Comparison of ENCODE assay signal across 1 cellular context in the genomic region with DNA sequence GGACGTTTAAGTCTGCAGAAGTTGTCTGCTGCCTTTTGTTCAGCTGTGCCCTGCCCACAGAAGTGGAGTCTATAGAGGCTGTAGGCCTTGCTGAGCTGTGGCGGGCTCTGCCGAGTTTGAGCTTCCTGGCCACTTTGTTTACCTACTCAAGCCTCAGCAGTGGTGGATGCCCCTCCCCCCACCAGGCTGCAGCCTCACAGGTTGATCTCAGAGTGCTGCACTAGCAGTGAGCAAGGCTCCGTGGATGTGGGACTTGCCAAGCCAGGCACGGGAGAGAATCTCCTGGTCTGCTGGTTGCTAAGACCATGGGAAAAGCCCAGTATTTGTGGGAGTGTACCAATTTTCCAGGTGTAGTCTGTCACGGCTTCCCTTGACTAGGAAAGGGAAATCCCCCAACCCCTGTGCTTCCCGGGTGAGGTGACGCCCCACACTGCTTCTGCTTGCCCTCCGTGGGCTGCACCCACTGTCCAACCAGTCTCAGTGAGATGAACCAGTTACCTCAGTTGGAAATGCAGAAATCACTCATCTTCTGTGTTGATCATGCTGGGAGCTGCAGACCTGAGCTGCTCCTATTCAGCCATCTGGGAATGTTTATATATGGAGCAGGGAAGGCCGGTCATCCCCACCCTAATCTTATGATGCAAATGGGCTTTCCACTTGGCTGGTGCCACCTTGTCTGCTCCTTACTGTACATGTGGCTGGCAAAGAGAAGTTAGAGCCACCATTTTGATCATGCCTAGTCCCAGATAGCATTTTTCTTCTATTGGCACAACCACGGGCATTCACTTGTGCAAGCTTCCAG.
A peak's percentile ranks its signal among the peaks of the same experiment; 100 is the strongest.
TF ChIP-seq lines count a peak whose summit lies in the region.

No MANE protein-coding gene starts in this region.

TF ChIP-seq in HepG2, 621 proteins besides CTCF, POLR2A, EP300 and RAD21 (continued from another document and continues in another):
- TF ChIP-seq, protein P1, sequence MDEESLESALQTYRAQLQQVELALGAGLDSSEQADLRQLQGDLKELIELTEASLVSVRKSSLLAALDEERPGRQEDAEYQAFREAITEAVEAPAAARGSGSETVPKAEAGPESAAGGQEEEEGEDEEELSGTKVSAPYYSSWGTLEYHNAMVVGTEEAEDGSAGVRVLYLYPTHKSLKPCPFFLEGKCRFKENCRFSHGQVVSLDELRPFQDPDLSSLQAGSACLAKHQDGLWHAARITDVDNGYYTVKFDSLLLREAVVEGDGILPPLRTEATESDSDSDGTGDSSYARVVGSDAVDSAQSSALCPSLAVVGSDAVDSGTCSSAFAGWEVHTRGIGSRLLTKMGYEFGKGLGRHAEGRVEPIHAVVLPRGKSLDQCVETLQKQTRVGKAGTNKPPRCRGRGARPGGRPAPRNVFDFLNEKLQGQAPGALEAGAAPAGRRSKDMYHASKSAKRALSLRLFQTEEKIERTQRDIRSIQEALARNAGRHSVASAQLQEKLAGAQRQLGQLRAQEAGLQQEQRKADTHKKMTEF (CRISPR knock-in tag; IDR thresholded peaks at IDR 0.05): peak; percentile 52; the same call in 1 of the 2 replicates
- no peak for TF ChIP-seq SCMH1 (CRISPR knock-in tag; IDR thresholded peaks at IDR 0.05; ENCODE audit: borderline replicate concordance)
- TF ChIP-seq ZFX (CRISPR knock-in tag; IDR thresholded peaks at IDR 0.05; ENCODE audit: low read depth): peak; percentile 68
- TF ChIP-seq IRX3 (CRISPR knock-in tag; IDR thresholded peaks at IDR 0.05; ENCODE audit: borderline replicate concordance, low read depth): no peak
- TF ChIP-seq TBL1XR1 (IDR thresholded peaks at IDR 0.05; ENCODE audit: borderline replicate concordance, low read length, partially characterized antibody): no peak
- peak; percentile 61; the same call in 1 of the 2 replicates for TF ChIP-seq ZNF619 (CRISPR knock-in tag; IDR thresholded peaks at IDR 0.05)
- TF ChIP-seq SOX13 (IDR thresholded peaks at IDR 0.05): no peak
- TF ChIP-seq SOX13 (CRISPR knock-in tag; conservative IDR thresholded peaks at IDR 0.05 in 1 of 2, IDR thresholded peaks at IDR 0.05 in 1 of 2): peak in 1 of 2 experiments; percentile 27; a peak in 1 of 4 replicates
- peak; percentile 48; the same call in 1 of the 2 replicates for TF ChIP-seq ZNF350 (CRISPR knock-in tag; IDR thresholded peaks at IDR 0.05; ENCODE audit: borderline replicate concordance, low read depth)
- TF ChIP-seq ELF1 (CRISPR knock-in tag; IDR thresholded peaks at IDR 0.05): peak; percentile 29; the same call in 1 of the 2 replicates
- TF ChIP-seq IRF2 (CRISPR knock-in tag; IDR thresholded peaks at IDR 0.05): 0 out of 2 replicates have a peak, but pooled peaks have one; percentile 28
- TF ChIP-seq, protein P2, sequence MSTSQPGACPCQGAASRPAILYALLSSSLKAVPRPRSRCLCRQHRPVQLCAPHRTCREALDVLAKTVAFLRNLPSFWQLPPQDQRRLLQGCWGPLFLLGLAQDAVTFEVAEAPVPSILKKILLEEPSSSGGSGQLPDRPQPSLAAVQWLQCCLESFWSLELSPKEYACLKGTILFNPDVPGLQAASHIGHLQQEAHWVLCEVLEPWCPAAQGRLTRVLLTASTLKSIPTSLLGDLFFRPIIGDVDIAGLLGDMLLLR (CRISPR knock-in tag; IDR thresholded peaks at IDR 0.05): no peak
- no peak for TF ChIP-seq MAF1 (CRISPR knock-in tag; IDR thresholded peaks at IDR 0.05; ENCODE audit: borderline replicate concordance)
- TF ChIP-seq, protein P3, sequence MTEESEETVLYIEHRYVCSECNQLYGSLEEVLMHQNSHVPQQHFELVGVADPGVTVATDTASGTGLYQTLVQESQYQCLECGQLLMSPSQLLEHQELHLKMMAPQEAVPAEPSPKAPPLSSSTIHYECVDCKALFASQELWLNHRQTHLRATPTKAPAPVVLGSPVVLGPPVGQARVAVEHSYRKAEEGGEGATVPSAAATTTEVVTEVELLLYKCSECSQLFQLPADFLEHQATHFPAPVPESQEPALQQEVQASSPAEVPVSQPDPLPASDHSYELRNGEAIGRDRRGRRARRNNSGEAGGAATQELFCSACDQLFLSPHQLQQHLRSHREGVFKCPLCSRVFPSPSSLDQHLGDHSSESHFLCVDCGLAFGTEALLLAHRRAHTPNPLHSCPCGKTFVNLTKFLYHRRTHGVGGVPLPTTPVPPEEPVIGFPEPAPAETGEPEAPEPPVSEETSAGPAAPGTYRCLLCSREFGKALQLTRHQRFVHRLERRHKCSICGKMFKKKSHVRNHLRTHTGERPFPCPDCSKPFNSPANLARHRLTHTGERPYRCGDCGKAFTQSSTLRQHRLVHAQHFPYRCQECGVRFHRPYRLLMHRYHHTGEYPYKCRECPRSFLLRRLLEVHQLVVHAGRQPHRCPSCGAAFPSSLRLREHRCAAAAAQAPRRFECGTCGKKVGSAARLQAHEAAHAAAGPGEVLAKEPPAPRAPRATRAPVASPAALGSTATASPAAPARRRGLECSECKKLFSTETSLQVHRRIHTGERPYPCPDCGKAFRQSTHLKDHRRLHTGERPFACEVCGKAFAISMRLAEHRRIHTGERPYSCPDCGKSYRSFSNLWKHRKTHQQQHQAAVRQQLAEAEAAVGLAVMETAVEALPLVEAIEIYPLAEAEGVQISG (CRISPR knock-in tag; IDR thresholded peaks at IDR 0.05): 0 out of 2 replicates have a peak, but pooled peaks have one; percentile 27
- TF ChIP-seq, protein P4, sequence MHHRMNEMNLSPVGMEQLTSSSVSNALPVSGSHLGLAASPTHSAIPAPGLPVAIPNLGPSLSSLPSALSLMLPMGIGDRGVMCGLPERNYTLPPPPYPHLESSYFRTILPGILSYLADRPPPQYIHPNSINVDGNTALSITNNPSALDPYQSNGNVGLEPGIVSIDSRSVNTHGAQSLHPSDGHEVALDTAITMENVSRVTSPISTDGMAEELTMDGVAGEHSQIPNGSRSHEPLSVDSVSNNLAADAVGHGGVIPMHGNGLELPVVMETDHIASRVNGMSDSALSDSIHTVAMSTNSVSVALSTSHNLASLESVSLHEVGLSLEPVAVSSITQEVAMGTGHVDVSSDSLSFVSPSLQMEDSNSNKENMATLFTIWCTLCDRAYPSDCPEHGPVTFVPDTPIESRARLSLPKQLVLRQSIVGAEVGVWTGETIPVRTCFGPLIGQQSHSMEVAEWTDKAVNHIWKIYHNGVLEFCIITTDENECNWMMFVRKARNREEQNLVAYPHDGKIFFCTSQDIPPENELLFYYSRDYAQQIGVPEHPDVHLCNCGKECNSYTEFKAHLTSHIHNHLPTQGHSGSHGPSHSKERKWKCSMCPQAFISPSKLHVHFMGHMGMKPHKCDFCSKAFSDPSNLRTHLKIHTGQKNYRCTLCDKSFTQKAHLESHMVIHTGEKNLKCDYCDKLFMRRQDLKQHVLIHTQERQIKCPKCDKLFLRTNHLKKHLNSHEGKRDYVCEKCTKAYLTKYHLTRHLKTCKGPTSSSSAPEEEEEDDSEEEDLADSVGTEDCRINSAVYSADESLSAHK (CRISPR knock-in tag; IDR thresholded peaks at IDR 0.05; ENCODE audit: borderline replicate concordance): no peak
- TF ChIP-seq, protein P5, sequence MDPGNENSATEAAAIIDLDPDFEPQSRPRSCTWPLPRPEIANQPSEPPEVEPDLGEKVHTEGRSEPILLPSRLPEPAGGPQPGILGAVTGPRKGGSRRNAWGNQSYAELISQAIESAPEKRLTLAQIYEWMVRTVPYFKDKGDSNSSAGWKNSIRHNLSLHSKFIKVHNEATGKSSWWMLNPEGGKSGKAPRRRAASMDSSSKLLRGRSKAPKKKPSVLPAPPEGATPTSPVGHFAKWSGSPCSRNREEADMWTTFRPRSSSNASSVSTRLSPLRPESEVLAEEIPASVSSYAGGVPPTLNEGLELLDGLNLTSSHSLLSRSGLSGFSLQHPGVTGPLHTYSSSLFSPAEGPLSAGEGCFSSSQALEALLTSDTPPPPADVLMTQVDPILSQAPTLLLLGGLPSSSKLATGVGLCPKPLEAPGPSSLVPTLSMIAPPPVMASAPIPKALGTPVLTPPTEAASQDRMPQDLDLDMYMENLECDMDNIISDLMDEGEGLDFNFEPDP (CRISPR knock-in tag; conservative IDR thresholded peaks at IDR 0.05): no peak
- TF ChIP-seq KDM3A (CRISPR knock-in tag; IDR thresholded peaks at IDR 0.05; ENCODE audit: low read depth): peak; percentile 30; the same call in 1 of the 2 replicates
- no peak for TF ChIP-seq ZNF564 (CRISPR knock-in tag; IDR thresholded peaks at IDR 0.05)
- TF ChIP-seq, protein P6, sequence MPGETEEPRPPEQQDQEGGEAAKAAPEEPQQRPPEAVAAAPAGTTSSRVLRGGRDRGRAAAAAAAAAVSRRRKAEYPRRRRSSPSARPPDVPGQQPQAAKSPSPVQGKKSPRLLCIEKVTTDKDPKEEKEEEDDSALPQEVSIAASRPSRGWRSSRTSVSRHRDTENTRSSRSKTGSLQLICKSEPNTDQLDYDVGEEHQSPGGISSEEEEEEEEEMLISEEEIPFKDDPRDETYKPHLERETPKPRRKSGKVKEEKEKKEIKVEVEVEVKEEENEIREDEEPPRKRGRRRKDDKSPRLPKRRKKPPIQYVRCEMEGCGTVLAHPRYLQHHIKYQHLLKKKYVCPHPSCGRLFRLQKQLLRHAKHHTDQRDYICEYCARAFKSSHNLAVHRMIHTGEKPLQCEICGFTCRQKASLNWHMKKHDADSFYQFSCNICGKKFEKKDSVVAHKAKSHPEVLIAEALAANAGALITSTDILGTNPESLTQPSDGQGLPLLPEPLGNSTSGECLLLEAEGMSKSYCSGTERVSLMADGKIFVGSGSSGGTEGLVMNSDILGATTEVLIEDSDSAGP (CRISPR knock-in tag; IDR thresholded peaks at IDR 0.05; ENCODE audit: borderline replicate concordance): peak; percentile 46; the same call in 1 of the 2 replicates
- TF ChIP-seq, protein P7, sequence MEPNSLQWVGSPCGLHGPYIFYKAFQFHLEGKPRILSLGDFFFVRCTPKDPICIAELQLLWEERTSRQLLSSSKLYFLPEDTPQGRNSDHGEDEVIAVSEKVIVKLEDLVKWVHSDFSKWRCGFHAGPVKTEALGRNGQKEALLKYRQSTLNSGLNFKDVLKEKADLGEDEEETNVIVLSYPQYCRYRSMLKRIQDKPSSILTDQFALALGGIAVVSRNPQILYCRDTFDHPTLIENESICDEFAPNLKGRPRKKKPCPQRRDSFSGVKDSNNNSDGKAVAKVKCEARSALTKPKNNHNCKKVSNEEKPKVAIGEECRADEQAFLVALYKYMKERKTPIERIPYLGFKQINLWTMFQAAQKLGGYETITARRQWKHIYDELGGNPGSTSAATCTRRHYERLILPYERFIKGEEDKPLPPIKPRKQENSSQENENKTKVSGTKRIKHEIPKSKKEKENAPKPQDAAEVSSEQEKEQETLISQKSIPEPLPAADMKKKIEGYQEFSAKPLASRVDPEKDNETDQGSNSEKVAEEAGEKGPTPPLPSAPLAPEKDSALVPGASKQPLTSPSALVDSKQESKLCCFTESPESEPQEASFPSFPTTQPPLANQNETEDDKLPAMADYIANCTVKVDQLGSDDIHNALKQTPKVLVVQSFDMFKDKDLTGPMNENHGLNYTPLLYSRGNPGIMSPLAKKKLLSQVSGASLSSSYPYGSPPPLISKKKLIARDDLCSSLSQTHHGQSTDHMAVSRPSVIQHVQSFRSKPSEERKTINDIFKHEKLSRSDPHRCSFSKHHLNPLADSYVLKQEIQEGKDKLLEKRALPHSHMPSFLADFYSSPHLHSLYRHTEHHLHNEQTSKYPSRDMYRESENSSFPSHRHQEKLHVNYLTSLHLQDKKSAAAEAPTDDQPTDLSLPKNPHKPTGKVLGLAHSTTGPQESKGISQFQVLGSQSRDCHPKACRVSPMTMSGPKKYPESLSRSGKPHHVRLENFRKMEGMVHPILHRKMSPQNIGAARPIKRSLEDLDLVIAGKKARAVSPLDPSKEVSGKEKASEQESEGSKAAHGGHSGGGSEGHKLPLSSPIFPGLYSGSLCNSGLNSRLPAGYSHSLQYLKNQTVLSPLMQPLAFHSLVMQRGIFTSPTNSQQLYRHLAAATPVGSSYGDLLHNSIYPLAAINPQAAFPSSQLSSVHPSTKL (CRISPR knock-in tag; IDR thresholded peaks at IDR 0.05): peak; percentile 62
- no peak for TF ChIP-seq NFRKB (IDR thresholded peaks at IDR 0.05)
- TF ChIP-seq MEF2D (CRISPR knock-in tag; IDR thresholded peaks at IDR 0.05): no peak
- no peak for TF ChIP-seq ATF1 (CRISPR knock-in tag; IDR thresholded peaks at IDR 0.05)
- peak; percentile 72; the same call in 1 of the 2 replicates for TF ChIP-seq FOXK1 (CRISPR knock-in tag; IDR thresholded peaks at IDR 0.05; ENCODE audit: borderline replicate concordance, low read depth)
- TF ChIP-seq NFKB2 (CRISPR knock-in tag; IDR thresholded peaks at IDR 0.05; ENCODE audit: borderline replicate concordance): peak; percentile 32; the same call in 1 of the 2 replicates
- 0 out of 2 replicates have a peak, but pooled peaks have one; percentile 45 for TF ChIP-seq MZF1 (CRISPR knock-in tag; IDR thresholded peaks at IDR 0.05; ENCODE audit: borderline replicate concordance)
- TF ChIP-seq ZNF205 (CRISPR knock-in tag; IDR thresholded peaks at IDR 0.05): peak; percentile 60; the same call in 1 of the 2 replicates
- TF ChIP-seq, protein P8, sequence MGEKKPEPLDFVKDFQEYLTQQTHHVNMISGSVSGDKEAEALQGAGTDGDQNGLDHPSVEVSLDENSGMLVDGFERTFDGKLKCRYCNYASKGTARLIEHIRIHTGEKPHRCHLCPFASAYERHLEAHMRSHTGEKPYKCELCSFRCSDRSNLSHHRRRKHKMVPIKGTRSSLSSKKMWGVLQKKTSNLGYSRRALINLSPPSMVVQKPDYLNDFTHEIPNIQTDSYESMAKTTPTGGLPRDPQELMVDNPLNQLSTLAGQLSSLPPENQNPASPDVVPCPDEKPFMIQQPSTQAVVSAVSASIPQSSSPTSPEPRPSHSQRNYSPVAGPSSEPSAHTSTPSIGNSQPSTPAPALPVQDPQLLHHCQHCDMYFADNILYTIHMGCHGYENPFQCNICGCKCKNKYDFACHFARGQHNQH (CRISPR knock-in tag; IDR thresholded peaks at IDR 0.05): 0 out of 2 replicates have a peak, but pooled peaks have one; percentile 49
- TF ChIP-seq MTA1 (CRISPR knock-in tag; IDR thresholded peaks at IDR 0.05; ENCODE audit: borderline replicate concordance): peak; percentile 75; the same call in 1 of the 2 replicates
- no peak for TF ChIP-seq ZNF451 (CRISPR knock-in tag; IDR thresholded peaks at IDR 0.05)
- no peak for TF ChIP-seq ZNF562 (CRISPR knock-in tag; IDR thresholded peaks at IDR 0.05; ENCODE audit: borderline replicate concordance)
